ENCODE assay signal across 11 cellular contexts in genomic region chr11:56917708-56918450, GRCh38.
"Had no signal": no experiment of that assay in that cellular context is flagged by ENCODE, and none has a peak within 500 bp of the region (broad histone marks: within the 10 kb centered on the region; RNA-seq: fewer than 3 reads in every experiment).

No MANE protein-coding gene starts in this region.

- DNase-seq: activated B cell treated with CpG ODN at 0.5 μM for 24 hours; activated CD4-positive, alpha-beta T cell treated with anti-CD3 and anti-CD28 coated beads, Interleukin-2, amount 50 U/mL, for 1 hour; activated effector memory CD4-positive, alpha-beta T cell treated with anti-CD3 and anti-CD28 coated beads, Interleukin-2, amount 50 U/mL, for 16 hours; activated T-cell treated with anti-CD3 and anti-CD28 coated beads, Interleukin-2, amount 50 U/mL, for 24 hours; esophagus squamous epithelium; foreskin melanocyte; heart right ventricle; islet precursor cell; left ventricle myocardium inferior; mesenchymal stem cell; uterus had no signal

- H3K4me3 ChIP-seq: esophagus squamous epithelium, heart right ventricle, left ventricle myocardium inferior, uterus had no signal

- H3K36me3 ChIP-seq: esophagus squamous epithelium, heart right ventricle, left ventricle myocardium inferior, uterus had no signal

- ATAC-seq: heart right ventricle had no signal

- H3K9me3 ChIP-seq: esophagus squamous epithelium, uterus had no signal

- H3K27me3 ChIP-seq: esophagus squamous epithelium, heart right ventricle, uterus had no signal

- H3K27ac ChIP-seq: esophagus squamous epithelium, heart right ventricle, left ventricle myocardium inferior, uterus had no signal

- H3K4me1 ChIP-seq: esophagus squamous epithelium, heart right ventricle, left ventricle myocardium inferior, uterus had no signal
